Comparison of ENCODE assay signal across 1 cellular context in genomic region chr7:128888039-128888755, GRCh38.
TF ChIP-seq lines count a peak whose summit lies in the region.

No MANE protein-coding gene starts in this region.

TF ChIP-seq in HEK293, 187 proteins besides CTCF, POLR2A, EP300 and RAD21 (continued from another document):
- no peak for TF ChIP-seq OSR2 (tag by site-specific recombination; IDR thresholded peaks at IDR 0.05)
- TF ChIP-seq BCL6B (tag by site-specific recombination; IDR thresholded peaks at IDR 0.05), result 0 out of 2 replicates have a peak, but pooled peaks have one; percentile 5
- TF ChIP-seq ZNF768 (tag by site-specific recombination; IDR thresholded peaks at IDR 0.05), result no peak
- TF ChIP-seq ZNF324 (tag by site-specific recombination; IDR thresholded peaks at IDR 0.05), result no peak
- TF ChIP-seq ZNF48 (tag by site-specific recombination; IDR thresholded peaks at IDR 0.05), result no peak
- 0 out of 2 replicates have a peak, but pooled peaks have one; percentile 2 for TF ChIP-seq ZNF146 (tag by site-specific recombination; IDR thresholded peaks at IDR 0.05)
- no peak for TF ChIP-seq ZNF274 (IDR thresholded peaks at IDR 0.05; ENCODE audit: low read length)
- TF ChIP-seq ZNF274 (tag by site-specific recombination; IDR thresholded peaks at IDR 0.05; ENCODE audit: borderline replicate concordance), result 0 out of 2 replicates have a peak, but pooled peaks have one; percentile 38
- 0 out of 2 replicates have a peak, but pooled peaks have one; percentile 25 for TF ChIP-seq ZNF645 (tag by site-specific recombination; IDR thresholded peaks at IDR 0.05)
- peak; percentile 78; the same call in 1 of the 2 replicates for TF ChIP-seq ZNF621 (tag by site-specific recombination; IDR thresholded peaks at IDR 0.05)
TF ChIP-seq in HEK293: peak in this region for 9.
